In genomic region chr4:120079839-120080520, GRCh38 we compare ENCODE assay signal across 34 cellular contexts.
"Had no signal": no experiment of that assay in that cellular context is flagged by ENCODE, and none has a peak within 500 bp of the region (broad histone marks: within the 10 kb centered on the region; RNA-seq: fewer than 3 reads in every experiment).

No MANE protein-coding gene starts in this region.

- H3K9me3 ChIP-seq: MG63 had no signal

- H3K36me3 ChIP-seq: MG63 had no signal

- H3K4me3 ChIP-seq: MG63 had no signal

- DNase-seq: Karpas-422, Kasumi-1, KG1, MG63, MM.1S, MV-4-11, NCI-H1048, NCI-H1092, NCI-H1092 treated with DMSO at 0.1 percent for 48 hours, NCI-H1105, NCI-H1105 treated with DMSO at 0.1 percent for 48 hours, NCI-H1417, NCI-H1417 treated with DMSO at 0.1 percent for 48 hours, NCI-H1436, NCI-H1436 treated with DMSO at 0.1 percent for 48 hours, NCI-H146, NCI-H1694, NCI-H1694 treated with DMSO at 0.1 percent for 48 hours, NCI-H187, NCI-H1930, NCI-H2029, NCI-H2029 treated with DMSO at 0.1 percent for 48 hours, NCI-H2081, NCI-H2081 treated with DMSO at 0.1 percent for 48 hours, NCI-H2107, NCI-H2171, NCI-H2171 treated with DMSO at 0.1 percent for 48 hours, NCI-H2227 treated with DMSO at 0.1 percent for 48 hours, NCI-H226, NCI-H345, NCI-H446, NCI-H446 treated with DMSO at 0.1 percent for 48 hours, NCI-H510A, NCI-H510A treated with DMSO at 0.1 percent for 48 hours had no signal
